In the genomic region with DNA sequence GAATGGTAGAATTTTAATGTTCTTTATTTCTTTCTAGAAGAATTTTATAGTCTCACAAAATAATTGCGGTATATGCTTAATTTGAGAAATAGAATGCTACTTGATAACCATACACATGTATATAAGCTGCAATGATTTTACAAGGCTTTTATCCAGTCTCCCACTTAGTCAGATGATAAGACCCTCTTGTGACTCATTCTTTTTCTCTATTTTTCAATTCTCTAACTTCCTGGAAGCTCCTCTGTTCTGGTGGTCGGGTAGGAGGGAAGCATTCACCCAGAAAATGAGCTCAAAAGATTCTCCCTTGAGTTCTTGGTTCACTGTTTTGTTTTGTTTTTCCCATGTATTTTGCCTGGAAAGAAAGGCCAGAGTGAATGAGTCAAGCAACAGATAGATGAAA, we compare ENCODE assay signal across 1 cellular context.
TF ChIP-seq lines count a peak whose summit lies in the region.

No MANE protein-coding gene starts in this region.

TF ChIP-seq in IMR-90, 13 proteins besides CTCF, POLR2A, EP300 and RAD21 (continued from another document):
- TF ChIP-seq, protein P1, sequence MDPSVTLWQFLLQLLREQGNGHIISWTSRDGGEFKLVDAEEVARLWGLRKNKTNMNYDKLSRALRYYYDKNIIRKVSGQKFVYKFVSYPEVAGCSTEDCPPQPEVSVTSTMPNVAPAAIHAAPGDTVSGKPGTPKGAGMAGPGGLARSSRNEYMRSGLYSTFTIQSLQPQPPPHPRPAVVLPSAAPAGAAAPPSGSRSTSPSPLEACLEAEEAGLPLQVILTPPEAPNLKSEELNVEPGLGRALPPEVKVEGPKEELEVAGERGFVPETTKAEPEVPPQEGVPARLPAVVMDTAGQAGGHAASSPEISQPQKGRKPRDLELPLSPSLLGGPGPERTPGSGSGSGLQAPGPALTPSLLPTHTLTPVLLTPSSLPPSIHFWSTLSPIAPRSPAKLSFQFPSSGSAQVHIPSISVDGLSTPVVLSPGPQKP (IDR thresholded peaks at IDR 0.05; ENCODE audit: borderline replicate concordance, low read depth, low read length) = no peak
TF ChIP-seq in IMR-90: peak in this region for 0.
